Comparison of ENCODE assay signal across 8 cellular contexts in genomic region chr9:35618325-35618727, GRCh38. TPM values are rescaled to one million over a fixed set of nuclear protein-coding genes. Genes with fewer than 3 reads are reported as not detected.
DNase-seq lines count a peak whose midpoint lies in the region; ATAC-seq lines count a peak whose summit lies in the region.

TSS of gene CD72 (minus strand) at chr9:35618413. CDS start at chr9:35618303, 110 bp downstream.

- no peak for ATAC-seq in activated naive CD8-positive, alpha-beta T cell treated with anti-CD3 and anti-CD28 coated beads, Interleukin-2, amount 10 ng/mL, durations not matched to agents 7 days and 5 days (ENCODE audit: low read depth)
- ATAC-seq in left lobe of liver (peak; percentile 33), GM21360 (IDR thresholded peaks at IDR 0.05; ENCODE audit: unreplicated experiment) (no peak)

- CTCF ChIA-PET in activated naive CD4-positive, alpha-beta T cell treated with anti-CD3 and anti-CD28 coated beads for 36 hours (lab: Charles Lee): interaction anchor here (1.9 to 10.9 kb wide), 2 partner anchors 30 to 46 kb away, joined by 5 to 142 read pairs; partner anchors contain the start of genes ARHGEF39 and SIT1

- no peaks in the 10 kb centered on the region for H3K36me3 Mint-ChIP-seq in activated naive CD4-positive, alpha-beta T cell treated with anti-CD3 and anti-CD28 coated beads for 36 hours (ENCODE audit: low read depth)
- H3K36me3 Mint-ChIP-seq in activated naive CD8-positive, alpha-beta T cell treated with anti-CD3 and anti-CD28 coated beads, Interleukin-2, amount 10 ng/mL, durations not matched to agents 7 days and 5 days: peaks cover 16% of the 10 kb centered on the region

- no peaks in the 10 kb centered on the region for H3K27me3 Mint-ChIP-seq in activated naive CD4-positive, alpha-beta T cell treated with anti-CD3 and anti-CD28 coated beads for 36 hours (ENCODE audit: low read depth)
- no peaks in the 10 kb centered on the region for H3K27me3 Mint-ChIP-seq in activated naive CD8-positive, alpha-beta T cell treated with anti-CD3 and anti-CD28 coated beads, Interleukin-2, amount 10 ng/mL, durations not matched to agents 7 days and 5 days

- H3K4me1 Mint-ChIP-seq in activated naive CD4-positive, alpha-beta T cell treated with anti-CD3 and anti-CD28 coated beads for 36 hours (ENCODE audit: low read depth): peaks cover 28% of the 10 kb centered on the region
- H3K4me1 Mint-ChIP-seq in activated naive CD8-positive, alpha-beta T cell treated with anti-CD3 and anti-CD28 coated beads, Interleukin-2, amount 10 ng/mL, durations not matched to agents 7 days and 5 days: peaks cover 57% of the 10 kb centered on the region

- intact Hi-C loops in activated naive CD4-positive, alpha-beta T cell treated with anti-CD3 and anti-CD28 coated beads for 36 hours (cut with micrococcal nuclease): loop anchor here (2.0 kb wide), 2 partner anchors 20 to 28 kb away; no protein-coding TSS in a partner anchor

- H3K27ac ChIP-seq in urinary bladder (ENCODE audit: low read depth): no peak within 1 kb of the TSS

- POLR2A ChIA-PET in activated naive CD8-positive, alpha-beta T cell treated with anti-CD3 and anti-CD28 coated beads, Interleukin-2, amount 10 ng/mL, durations not matched to agents 7 days and 5 days (lab: Charles Lee): interaction anchor here (1.7 to 9.6 kb wide), 7 partner anchors 10 to 980 kb away, joined by 3 to 166 read pairs (median 14); partner anchors contain the start of genes ARHGEF39, CCDC107, RMRP and SIGMAR1

- H3K4me3 Mint-ChIP-seq in activated naive CD4-positive, alpha-beta T cell treated with anti-CD3 and anti-CD28 coated beads for 36 hours: peak within 1 kb of the TSS; percentile 79
- H3K4me3 Mint-ChIP-seq in activated naive CD8-positive, alpha-beta T cell treated with anti-CD3 and anti-CD28 coated beads, Interleukin-2, amount 10 ng/mL, durations not matched to agents 7 days and 5 days: peak within 1 kb of the TSS; percentile 88

- no peaks in the 10 kb centered on the region for H3K4me1 ChIP-seq in urinary bladder (ENCODE audit: insufficient read depth)

- H3K27ac Mint-ChIP-seq in activated naive CD4-positive, alpha-beta T cell treated with anti-CD3 and anti-CD28 coated beads for 36 hours: peak within 1 kb of the TSS; percentile 47
- H3K27ac Mint-ChIP-seq in activated naive CD8-positive, alpha-beta T cell treated with anti-CD3 and anti-CD28 coated beads, Interleukin-2, amount 10 ng/mL, durations not matched to agents 7 days and 5 days: peak within 1 kb of the TSS; percentile 96

- H3K36me3 ChIP-seq in urinary bladder (ENCODE audit: insufficient read depth): no peaks in the 10 kb centered on the region

- DNase-seq in activated naive CD4-positive, alpha-beta T cell treated with anti-CD3 and anti-CD28 coated beads for 36 hours: no peak
- no peak for DNase-seq in activated naive CD4-positive, alpha-beta T cell (lab: John Stamatoyannopoulos, UW)
- DNase-seq in activated naive CD8-positive, alpha-beta T cell treated with anti-CD3 and anti-CD28 coated beads, Interleukin-2, amount 10 ng/mL, durations not matched to agents 7 days and 5 days: no peak
- DNase-seq in left lobe of liver (ENCODE audit: low spot score): no peak
- DNase-seq in COLO829 (ENCODE audit: low spot score): no peak
- no peak for DNase-seq in NCI-H2081 treated with DMSO at 0.1 percent for 48 hours (lab: John Stamatoyannopoulos, UW)

- H3K9me3 Mint-ChIP-seq in activated naive CD4-positive, alpha-beta T cell treated with anti-CD3 and anti-CD28 coated beads for 36 hours: no peaks in the 10 kb centered on the region
- H3K9me3 Mint-ChIP-seq in activated naive CD8-positive, alpha-beta T cell treated with anti-CD3 and anti-CD28 coated beads, Interleukin-2, amount 10 ng/mL, durations not matched to agents 7 days and 5 days: no peaks in the 10 kb centered on the region

- H3K4me3 ChIP-seq in urinary bladder (ENCODE audit: low read depth, low read length): peak within 1 kb of the TSS; percentile 35

- WGBS in urinary bladder: 72% methylated on average over 7 of the region's 7 CpGs

RNA-seq across cellular contexts. Expression of gene CD72, which starts in this region (rescaled TPM):
- total RNA-seq in activated naive CD4-positive, alpha-beta T cell treated with anti-CD3 and anti-CD28 coated beads for 36 hours: 1 to 10 TPM; 2.9 to 4.5 TPM
- 10 to 100 TPM; 15.3 to 18.4 TPM for total RNA-seq in activated naive CD8-positive, alpha-beta T cell treated with anti-CD3 and anti-CD28 coated beads, Interleukin-2, amount 10 ng/mL, durations not matched to agents 7 days and 5 days
- total RNA-seq in left lobe of liver: 0.93 TPM
- 1.5 TPM for total RNA-seq in urinary bladder
- polyA plus RNA-seq in urinary bladder: 1.6 TPM

Comparison
In these comparisons a context has a peak if more than half of its experiments do, and no peak if none do; other contexts are left out.
1. Peak in ATAC-seq in left lobe of liver; RNA of the gene not detected or under 1 TPM.